8 cellular contexts compared by ENCODE assay signal in the genomic region with DNA sequence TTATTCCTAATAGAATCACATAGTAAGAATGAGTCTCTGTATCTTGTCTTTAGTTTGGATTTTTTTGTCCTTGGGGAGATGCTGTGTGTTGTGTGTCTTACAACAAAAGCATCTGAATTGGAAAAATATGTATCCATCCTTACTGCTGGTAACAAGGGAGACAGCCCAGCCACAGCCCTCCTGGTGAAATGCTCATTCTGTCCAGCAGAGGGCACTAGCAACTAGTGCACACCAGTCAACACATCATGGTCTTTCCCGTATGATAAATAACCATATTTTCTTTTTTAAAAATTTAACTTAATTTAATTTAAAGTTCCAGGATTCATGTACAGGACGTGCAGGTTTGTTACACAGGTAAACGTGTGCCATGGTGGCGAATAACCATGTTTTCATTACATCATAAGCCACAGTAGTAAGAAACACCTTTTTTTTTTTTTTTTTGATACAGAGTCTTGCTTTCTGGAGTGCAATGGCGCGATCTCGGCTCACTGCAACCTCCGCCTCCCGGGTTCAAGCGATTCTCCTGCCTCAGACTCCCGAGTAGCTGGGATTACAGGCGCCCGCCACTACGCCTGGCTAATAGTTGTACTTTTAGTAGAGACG.
DNase-seq lines count a peak whose midpoint lies in the region; ATAC-seq and TF ChIP-seq lines count a peak whose summit lies in the region.

No MANE protein-coding gene starts in this region.

- H3K27me3 Mint-ChIP-seq in neural crest cell (ENCODE audit: low read depth) = no peaks in the 10 kb centered on the region
- peaks cover 33% of the 10 kb centered on the region for H3K27me3 Mint-ChIP-seq in stimulated activated naive CD8-positive, alpha-beta T cell treated with anti-CD3 and anti-CD28 coated beads, Interleukin-15, amount 100 ng/mL, for 72 hours

- DNase-seq in DMS53 (lab: John Stamatoyannopoulos, UW) (peak; percentile 89), HT-29 (ENCODE audit: low spot score) (peak; percentile 79), OCI-LY7 (ENCODE audit: low spot score) (peak; percentile 51), fibroblast of gingiva (ENCODE audit: low read depth) (peak; percentile 69), neural crest cell (ENCODE audit: low read depth, low spot score) (peak; percentile 83)
- DNase-seq in activated T-cell treated with anti-CD3 and anti-CD28 coated beads, Interleukin-2, amount 50 U/mL, for 1 hour = peak; percentile 74
- peak; percentile 61 to 63 for DNase-seq in stimulated activated naive CD8-positive, alpha-beta T cell treated with anti-CD3 and anti-CD28 coated beads, Interleukin-15, amount 100 ng/mL, for 72 hours

- H3K4me1 Mint-ChIP-seq in neural crest cell = no peaks in the 10 kb centered on the region
- H3K4me1 Mint-ChIP-seq in stimulated activated naive CD8-positive, alpha-beta T cell treated with anti-CD3 and anti-CD28 coated beads, Interleukin-15, amount 100 ng/mL, for 72 hours = no peaks in the 10 kb centered on the region

- BruUV-seq in OCI-LY7 (replicated peaks; lab: Mats Ljungman, UMichigan) = no TSS peak

- ATAC-seq in GM21390 (IDR thresholded peaks at IDR 0.05; ENCODE audit: unreplicated experiment) = peak; percentile 95
- ATAC-seq in stimulated activated naive CD8-positive, alpha-beta T cell treated with anti-CD3 and anti-CD28 coated beads, Interleukin-15, amount 100 ng/mL, for 72 hours = peak; percentile 54

- no peaks in the 10 kb centered on the region for H3K36me3 ChIP-seq in OCI-LY7 (ENCODE audit: insufficient read depth, low read length)

- intact Hi-C loops in OCI-LY7 (cut with micrococcal nuclease; ENCODE audit: unreplicated experiment) = loop anchor here (1.0 to 10.0 kb wide), 2 partner anchors 848 to 1085 kb away; no protein-coding TSS in a partner anchor

- H3K4me3 Mint-ChIP-seq in neural crest cell = no peak overlapping the region
- no peak overlapping the region for H3K4me3 Mint-ChIP-seq in stimulated activated naive CD8-positive, alpha-beta T cell treated with anti-CD3 and anti-CD28 coated beads, Interleukin-15, amount 100 ng/mL, for 72 hours

- H3K9me3 Mint-ChIP-seq in neural crest cell = no peaks in the 10 kb centered on the region
- H3K9me3 Mint-ChIP-seq in stimulated activated naive CD8-positive, alpha-beta T cell treated with anti-CD3 and anti-CD28 coated beads, Interleukin-15, amount 100 ng/mL, for 72 hours = no peaks in the 10 kb centered on the region

- TF ChIP-seq CTCF in OCI-LY7 (conservative IDR thresholded peaks at IDR 0.05; ENCODE audit: low read length) (peak; percentile 87), neural crest cell (conservative IDR thresholded peaks at IDR 0.05) (peak; percentile 94)

- no peaks in the 10 kb centered on the region for H3K9me2 ChIP-seq in OCI-LY7 (ENCODE audit: insufficient read depth, low read length)

- H3K36me3 Mint-ChIP-seq in neural crest cell (ENCODE audit: low read depth) = no peaks in the 10 kb centered on the region

- POLR2A ChIA-PET in OCI-LY7 (lab: Charles Lee) = no interaction called here

- H3K4me2 ChIP-seq in OCI-LY7 (ENCODE audit: low read length) = no peak overlapping the region

- H2AFZ ChIP-seq in OCI-LY7 (ENCODE audit: low read length) = no peak overlapping the region

- CTCF ChIA-PET in OCI-LY7 (lab: Charles Lee; ENCODE audit: unreplicated experiment) = no interaction called here

- H3K27ac ChIP-seq in OCI-LY7 (ENCODE audit: low read depth, low read length, poor library complexity, severe bottlenecking) = no peak overlapping the region

- no peaks in the 10 kb centered on the region for H3K79me2 ChIP-seq in OCI-LY7 (ENCODE audit: insufficient read depth, low read depth, low read length)

- no peaks in the 10 kb centered on the region for H3K9me3 ChIP-seq in OCI-LY7 (ENCODE audit: low read length)

- no peaks in the 10 kb centered on the region for H3K4me1 ChIP-seq in OCI-LY7 (ENCODE audit: insufficient read depth, low read length, poor library complexity, severe bottlenecking)

- H3K27ac Mint-ChIP-seq in neural crest cell (ENCODE audit: unreplicated experiment) = no peak overlapping the region
- H3K27ac Mint-ChIP-seq in stimulated activated naive CD8-positive, alpha-beta T cell treated with anti-CD3 and anti-CD28 coated beads, Interleukin-15, amount 100 ng/mL, for 72 hours = no peak overlapping the region

- no peak overlapping the region for H3K4me3 ChIP-seq in OCI-LY7 (ENCODE audit: low read depth, low read length, poor library complexity, severe bottlenecking)

- H4K20me1 ChIP-seq in OCI-LY7 (ENCODE audit: insufficient read depth, low read length) = no peaks in the 10 kb centered on the region
